ENCODE assay signal across 1 cellular context in the genomic region with DNA sequence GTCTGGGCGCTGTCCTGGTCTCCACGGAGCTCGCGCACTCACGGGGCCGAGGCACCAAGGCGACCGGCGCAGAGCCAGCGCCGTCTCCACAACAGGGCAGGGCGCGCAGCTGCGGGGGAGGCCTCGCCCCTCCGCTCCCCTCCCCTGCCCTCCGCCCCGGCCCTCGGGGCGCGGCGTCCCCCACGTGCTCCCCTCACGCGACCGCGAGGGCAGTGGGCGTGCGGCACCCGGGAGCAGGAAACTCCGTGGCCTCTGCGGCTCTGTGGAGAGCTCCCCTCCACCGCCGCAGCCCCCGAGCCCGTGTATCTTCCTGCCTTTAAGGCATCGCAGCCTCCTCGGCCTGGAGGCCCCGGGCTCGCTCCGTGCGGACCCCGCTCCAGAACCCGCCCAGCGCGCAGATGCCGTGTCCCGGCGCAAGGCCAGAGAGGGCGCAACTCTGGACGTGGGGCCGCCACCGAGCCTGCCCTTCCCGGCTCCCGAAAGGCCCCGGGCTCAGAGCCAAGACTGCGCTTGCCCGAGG.
A peak's percentile ranks its signal among the peaks of the same experiment; 100 is the strongest.
TF ChIP-seq lines count a peak whose summit lies in the region.

No MANE protein-coding gene starts in this region.

TF ChIP-seq in HCT116, 20 proteins besides CTCF, POLR2A, EP300 and RAD21 (continued from another document):
- TF ChIP-seq, protein P1, sequence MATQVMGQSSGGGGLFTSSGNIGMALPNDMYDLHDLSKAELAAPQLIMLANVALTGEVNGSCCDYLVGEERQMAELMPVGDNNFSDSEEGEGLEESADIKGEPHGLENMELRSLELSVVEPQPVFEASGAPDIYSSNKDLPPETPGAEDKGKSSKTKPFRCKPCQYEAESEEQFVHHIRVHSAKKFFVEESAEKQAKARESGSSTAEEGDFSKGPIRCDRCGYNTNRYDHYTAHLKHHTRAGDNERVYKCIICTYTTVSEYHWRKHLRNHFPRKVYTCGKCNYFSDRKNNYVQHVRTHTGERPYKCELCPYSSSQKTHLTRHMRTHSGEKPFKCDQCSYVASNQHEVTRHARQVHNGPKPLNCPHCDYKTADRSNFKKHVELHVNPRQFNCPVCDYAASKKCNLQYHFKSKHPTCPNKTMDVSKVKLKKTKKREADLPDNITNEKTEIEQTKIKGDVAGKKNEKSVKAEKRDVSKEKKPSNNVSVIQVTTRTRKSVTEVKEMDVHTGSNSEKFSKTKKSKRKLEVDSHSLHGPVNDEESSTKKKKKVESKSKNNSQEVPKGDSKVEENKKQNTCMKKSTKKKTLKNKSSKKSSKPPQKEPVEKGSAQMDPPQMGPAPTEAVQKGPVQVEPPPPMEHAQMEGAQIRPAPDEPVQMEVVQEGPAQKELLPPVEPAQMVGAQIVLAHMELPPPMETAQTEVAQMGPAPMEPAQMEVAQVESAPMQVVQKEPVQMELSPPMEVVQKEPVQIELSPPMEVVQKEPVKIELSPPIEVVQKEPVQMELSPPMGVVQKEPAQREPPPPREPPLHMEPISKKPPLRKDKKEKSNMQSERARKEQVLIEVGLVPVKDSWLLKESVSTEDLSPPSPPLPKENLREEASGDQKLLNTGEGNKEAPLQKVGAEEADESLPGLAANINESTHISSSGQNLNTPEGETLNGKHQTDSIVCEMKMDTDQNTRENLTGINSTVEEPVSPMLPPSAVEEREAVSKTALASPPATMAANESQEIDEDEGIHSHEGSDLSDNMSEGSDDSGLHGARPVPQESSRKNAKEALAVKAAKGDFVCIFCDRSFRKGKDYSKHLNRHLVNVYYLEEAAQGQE (IDR thresholded peaks at IDR 0.05; ENCODE audit: low read depth), result no peak
- TF ChIP-seq ZFX (IDR thresholded peaks at IDR 0.05) (peak; percentile 97), POLR2AphosphoS5 (IDR thresholded peaks at IDR 0.05; ENCODE audit: low read depth, low read length) (peak; percentile 64), CBX3 (IDR thresholded peaks at IDR 0.05; ENCODE audit: low read depth) (no peak), ZNF274 (IDR thresholded peaks at IDR 0.05; ENCODE audit: low read depth, low read length) (no peak), CEBPB (IDR thresholded peaks at IDR 0.05; ENCODE audit: low read depth) (no peak), ELF1 (IDR thresholded peaks at IDR 0.05; ENCODE audit: borderline replicate concordance, low read depth) (no peak)
- TF ChIP-seq, protein P2, sequence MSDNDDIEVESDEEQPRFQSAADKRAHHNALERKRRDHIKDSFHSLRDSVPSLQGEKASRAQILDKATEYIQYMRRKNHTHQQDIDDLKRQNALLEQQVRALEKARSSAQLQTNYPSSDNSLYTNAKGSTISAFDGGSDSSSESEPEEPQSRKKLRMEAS (IDR thresholded peaks at IDR 0.05), result no peak
TF ChIP-seq in HCT116: peak in this region for 3.
